Comparison of ENCODE assay signal across 1 cellular context in genomic region chr12:120317258-120318105, GRCh38.
A peak's percentile ranks its signal among the peaks of the same experiment; 100 is the strongest.
TF ChIP-seq lines count a peak whose summit lies in the region.

No MANE protein-coding gene starts in this region.

TF ChIP-seq in SK-N-SH, 30 proteins besides CTCF, POLR2A, EP300 and RAD21 (continued from another document):
- TF ChIP-seq TAF1 (IDR thresholded peaks at IDR 0.05; ENCODE audit: borderline replicate concordance, low read depth, low read length) (peak; percentile 84), CHD2 (IDR thresholded peaks at IDR 0.05; ENCODE audit: low read length, partially characterized antibody) (no peak), NRF1 (IDR thresholded peaks at IDR 0.05; ENCODE audit: low read depth, low read length) (peak; percentile 84), SMC3 (IDR thresholded peaks at IDR 0.05; ENCODE audit: low read depth, low read length) (peak; percentile 10; the same call in 1 of the 2 replicates), ELF1 (IDR thresholded peaks at IDR 0.05) (peak; percentile 27; the same call in 1 of the 2 replicates), GABPA (IDR thresholded peaks at IDR 0.05; ENCODE audit: low read depth) (peak; percentile 34), NFIC (IDR thresholded peaks at IDR 0.05; ENCODE audit: borderline replicate concordance) (no peak), MXI1 (IDR thresholded peaks at IDR 0.05; ENCODE audit: low read depth, low read length) (peak; percentile 94), USF1 (IDR thresholded peaks at IDR 0.05; ENCODE audit: borderline replicate concordance, low read depth) (peak; percentile 98), MAX (IDR thresholded peaks at IDR 0.05; ENCODE audit: low read depth) (peak; percentile 100)
- TF ChIP-seq, protein P1, sequence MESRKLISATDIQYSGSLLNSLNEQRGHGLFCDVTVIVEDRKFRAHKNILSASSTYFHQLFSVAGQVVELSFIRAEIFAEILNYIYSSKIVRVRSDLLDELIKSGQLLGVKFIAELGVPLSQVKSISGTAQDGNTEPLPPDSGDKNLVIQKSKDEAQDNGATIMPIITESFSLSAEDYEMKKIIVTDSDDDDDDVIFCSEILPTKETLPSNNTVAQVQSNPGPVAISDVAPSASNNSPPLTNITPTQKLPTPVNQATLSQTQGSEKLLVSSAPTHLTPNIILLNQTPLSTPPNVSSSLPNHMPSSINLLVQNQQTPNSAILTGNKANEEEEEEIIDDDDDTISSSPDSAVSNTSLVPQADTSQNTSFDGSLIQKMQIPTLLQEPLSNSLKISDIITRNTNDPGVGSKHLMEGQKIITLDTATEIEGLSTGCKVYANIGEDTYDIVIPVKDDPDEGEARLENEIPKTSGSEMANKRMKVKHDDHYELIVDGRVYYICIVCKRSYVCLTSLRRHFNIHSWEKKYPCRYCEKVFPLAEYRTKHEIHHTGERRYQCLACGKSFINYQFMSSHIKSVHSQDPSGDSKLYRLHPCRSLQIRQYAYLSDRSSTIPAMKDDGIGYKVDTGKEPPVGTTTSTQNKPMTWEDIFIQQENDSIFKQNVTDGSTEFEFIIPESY (IDR thresholded peaks at IDR 0.05; ENCODE audit: borderline replicate concordance, low read depth), result no peak
- TF ChIP-seq, protein P2, sequence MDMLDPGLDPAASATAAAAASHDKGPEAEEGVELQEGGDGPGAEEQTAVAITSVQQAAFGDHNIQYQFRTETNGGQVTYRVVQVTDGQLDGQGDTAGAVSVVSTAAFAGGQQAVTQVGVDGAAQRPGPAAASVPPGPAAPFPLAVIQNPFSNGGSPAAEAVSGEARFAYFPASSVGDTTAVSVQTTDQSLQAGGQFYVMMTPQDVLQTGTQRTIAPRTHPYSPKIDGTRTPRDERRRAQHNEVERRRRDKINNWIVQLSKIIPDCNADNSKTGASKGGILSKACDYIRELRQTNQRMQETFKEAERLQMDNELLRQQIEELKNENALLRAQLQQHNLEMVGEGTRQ (IDR thresholded peaks at IDR 0.05; ENCODE audit: borderline replicate concordance, low read depth, low read length), result peak; percentile 96
